In the genomic region with DNA sequence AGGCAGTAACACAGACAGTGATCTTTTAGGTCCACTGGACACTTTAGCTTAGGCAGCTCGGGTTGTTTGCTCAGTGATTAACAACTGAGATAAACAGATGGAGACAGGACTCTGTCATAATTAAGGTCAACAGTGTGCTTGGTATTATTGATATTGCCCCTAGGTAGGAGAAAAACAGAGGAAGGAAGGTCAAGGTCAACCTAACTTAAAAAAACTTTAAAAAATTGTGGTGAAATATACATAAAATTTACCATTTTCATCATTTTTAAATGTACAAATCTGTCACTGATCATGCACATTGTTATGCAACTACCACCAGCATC, we compare ENCODE assay signal across 1 cellular context.
A peak's percentile ranks its signal among the peaks of the same experiment; 100 is the strongest.
TF ChIP-seq lines count a peak whose summit lies in the region.

No MANE protein-coding gene starts in this region.

TF ChIP-seq in HepG2, 621 proteins besides CTCF, POLR2A, EP300 and RAD21 (continued from another document and continues in another):
- TF ChIP-seq, protein P1, sequence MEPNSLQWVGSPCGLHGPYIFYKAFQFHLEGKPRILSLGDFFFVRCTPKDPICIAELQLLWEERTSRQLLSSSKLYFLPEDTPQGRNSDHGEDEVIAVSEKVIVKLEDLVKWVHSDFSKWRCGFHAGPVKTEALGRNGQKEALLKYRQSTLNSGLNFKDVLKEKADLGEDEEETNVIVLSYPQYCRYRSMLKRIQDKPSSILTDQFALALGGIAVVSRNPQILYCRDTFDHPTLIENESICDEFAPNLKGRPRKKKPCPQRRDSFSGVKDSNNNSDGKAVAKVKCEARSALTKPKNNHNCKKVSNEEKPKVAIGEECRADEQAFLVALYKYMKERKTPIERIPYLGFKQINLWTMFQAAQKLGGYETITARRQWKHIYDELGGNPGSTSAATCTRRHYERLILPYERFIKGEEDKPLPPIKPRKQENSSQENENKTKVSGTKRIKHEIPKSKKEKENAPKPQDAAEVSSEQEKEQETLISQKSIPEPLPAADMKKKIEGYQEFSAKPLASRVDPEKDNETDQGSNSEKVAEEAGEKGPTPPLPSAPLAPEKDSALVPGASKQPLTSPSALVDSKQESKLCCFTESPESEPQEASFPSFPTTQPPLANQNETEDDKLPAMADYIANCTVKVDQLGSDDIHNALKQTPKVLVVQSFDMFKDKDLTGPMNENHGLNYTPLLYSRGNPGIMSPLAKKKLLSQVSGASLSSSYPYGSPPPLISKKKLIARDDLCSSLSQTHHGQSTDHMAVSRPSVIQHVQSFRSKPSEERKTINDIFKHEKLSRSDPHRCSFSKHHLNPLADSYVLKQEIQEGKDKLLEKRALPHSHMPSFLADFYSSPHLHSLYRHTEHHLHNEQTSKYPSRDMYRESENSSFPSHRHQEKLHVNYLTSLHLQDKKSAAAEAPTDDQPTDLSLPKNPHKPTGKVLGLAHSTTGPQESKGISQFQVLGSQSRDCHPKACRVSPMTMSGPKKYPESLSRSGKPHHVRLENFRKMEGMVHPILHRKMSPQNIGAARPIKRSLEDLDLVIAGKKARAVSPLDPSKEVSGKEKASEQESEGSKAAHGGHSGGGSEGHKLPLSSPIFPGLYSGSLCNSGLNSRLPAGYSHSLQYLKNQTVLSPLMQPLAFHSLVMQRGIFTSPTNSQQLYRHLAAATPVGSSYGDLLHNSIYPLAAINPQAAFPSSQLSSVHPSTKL (CRISPR knock-in tag; IDR thresholded peaks at IDR 0.05) = peak; percentile 97
- TF ChIP-seq TEAD3 (CRISPR knock-in tag; optimal IDR thresholded peaks at IDR 0.05; ENCODE audit: borderline replicate concordance) (peak; percentile 83), NR2C2 (CRISPR knock-in tag; IDR thresholded peaks at IDR 0.05; ENCODE audit: borderline replicate concordance) (peak; percentile 68; the same call in 1 of the 2 replicates), ZNF7 (CRISPR knock-in tag; IDR thresholded peaks at IDR 0.05) (no peak), ATF3 (CRISPR knock-in tag; IDR thresholded peaks at IDR 0.05) (peak; percentile 24; the same call in 1 of the 2 replicates), ELF3 (CRISPR knock-in tag; IDR thresholded peaks at IDR 0.05) (peak; percentile 83), KAT8 (CRISPR knock-in tag; IDR thresholded peaks at IDR 0.05) (peak; percentile 51; the same call in 1 of the 2 replicates), NONO (IDR thresholded peaks at IDR 0.05) (no peak), NONO (CRISPR knock-in tag; conservative IDR thresholded peaks at IDR 0.05) (peak; percentile 55; the same call in 1 of the 2 replicates), SNAPC2 (CRISPR knock-in tag; IDR thresholded peaks at IDR 0.05) (peak; percentile 45; the same call in 1 of the 2 replicates), ZMAT3 (CRISPR knock-in tag; conservative IDR thresholded peaks at IDR 0.05) (no peak), TFAP4 (IDR thresholded peaks at IDR 0.05; ENCODE audit: borderline replicate concordance, low read depth) (peak; percentile 60; the same call in 1 of the 2 replicates), HES4 (CRISPR knock-in tag; IDR thresholded peaks at IDR 0.05; ENCODE audit: borderline replicate concordance) (no peak), NCOR1 (IDR thresholded peaks at IDR 0.05; ENCODE audit: borderline replicate concordance, low read length) (peak; percentile 81; the same call in 1 of the 2 replicates), FOXO1 (CRISPR knock-in tag; IDR thresholded peaks at IDR 0.05) (peak; percentile 95), FOSL1 (CRISPR knock-in tag; IDR thresholded peaks at IDR 0.05; ENCODE audit: borderline replicate concordance) (peak; percentile 59; the same call in 1 of the 2 replicates), FOXP1 (IDR thresholded peaks at IDR 0.05) (peak; percentile 76), FOXP1 (CRISPR knock-in tag; IDR thresholded peaks at IDR 0.05) (peak; percentile 84), ZNF713 (CRISPR knock-in tag; IDR thresholded peaks at IDR 0.05) (no peak), ZNF609 (CRISPR knock-in tag; IDR thresholded peaks at IDR 0.05; ENCODE audit: borderline replicate concordance) (peak; percentile 88), BCL6 (CRISPR knock-in tag; IDR thresholded peaks at IDR 0.05) (peak; percentile 87), MED1 (CRISPR knock-in tag; IDR thresholded peaks at IDR 0.05) (peak; percentile 92), ZBTB7B (CRISPR knock-in tag; IDR thresholded peaks at IDR 0.05) (0 out of 2 replicates have a peak, but pooled peaks have one; percentile 58)
- TF ChIP-seq, protein P2, sequence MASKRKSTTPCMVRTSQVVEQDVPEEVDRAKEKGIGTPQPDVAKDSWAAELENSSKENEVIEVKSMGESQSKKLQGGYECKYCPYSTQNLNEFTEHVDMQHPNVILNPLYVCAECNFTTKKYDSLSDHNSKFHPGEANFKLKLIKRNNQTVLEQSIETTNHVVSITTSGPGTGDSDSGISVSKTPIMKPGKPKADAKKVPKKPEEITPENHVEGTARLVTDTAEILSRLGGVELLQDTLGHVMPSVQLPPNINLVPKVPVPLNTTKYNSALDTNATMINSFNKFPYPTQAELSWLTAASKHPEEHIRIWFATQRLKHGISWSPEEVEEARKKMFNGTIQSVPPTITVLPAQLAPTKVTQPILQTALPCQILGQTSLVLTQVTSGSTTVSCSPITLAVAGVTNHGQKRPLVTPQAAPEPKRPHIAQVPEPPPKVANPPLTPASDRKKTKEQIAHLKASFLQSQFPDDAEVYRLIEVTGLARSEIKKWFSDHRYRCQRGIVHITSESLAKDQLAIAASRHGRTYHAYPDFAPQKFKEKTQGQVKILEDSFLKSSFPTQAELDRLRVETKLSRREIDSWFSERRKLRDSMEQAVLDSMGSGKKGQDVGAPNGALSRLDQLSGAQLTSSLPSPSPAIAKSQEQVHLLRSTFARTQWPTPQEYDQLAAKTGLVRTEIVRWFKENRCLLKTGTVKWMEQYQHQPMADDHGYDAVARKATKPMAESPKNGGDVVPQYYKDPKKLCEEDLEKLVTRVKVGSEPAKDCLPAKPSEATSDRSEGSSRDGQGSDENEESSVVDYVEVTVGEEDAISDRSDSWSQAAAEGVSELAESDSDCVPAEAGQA (IDR thresholded peaks at IDR 0.05; ENCODE audit: low read depth) = no peak
- TF ChIP-seq, protein P2 (CRISPR knock-in tag; IDR thresholded peaks at IDR 0.05; ENCODE audit: borderline replicate concordance) = peak; percentile 40; the same call in 1 of the 2 replicates
- TF ChIP-seq, protein P3, sequence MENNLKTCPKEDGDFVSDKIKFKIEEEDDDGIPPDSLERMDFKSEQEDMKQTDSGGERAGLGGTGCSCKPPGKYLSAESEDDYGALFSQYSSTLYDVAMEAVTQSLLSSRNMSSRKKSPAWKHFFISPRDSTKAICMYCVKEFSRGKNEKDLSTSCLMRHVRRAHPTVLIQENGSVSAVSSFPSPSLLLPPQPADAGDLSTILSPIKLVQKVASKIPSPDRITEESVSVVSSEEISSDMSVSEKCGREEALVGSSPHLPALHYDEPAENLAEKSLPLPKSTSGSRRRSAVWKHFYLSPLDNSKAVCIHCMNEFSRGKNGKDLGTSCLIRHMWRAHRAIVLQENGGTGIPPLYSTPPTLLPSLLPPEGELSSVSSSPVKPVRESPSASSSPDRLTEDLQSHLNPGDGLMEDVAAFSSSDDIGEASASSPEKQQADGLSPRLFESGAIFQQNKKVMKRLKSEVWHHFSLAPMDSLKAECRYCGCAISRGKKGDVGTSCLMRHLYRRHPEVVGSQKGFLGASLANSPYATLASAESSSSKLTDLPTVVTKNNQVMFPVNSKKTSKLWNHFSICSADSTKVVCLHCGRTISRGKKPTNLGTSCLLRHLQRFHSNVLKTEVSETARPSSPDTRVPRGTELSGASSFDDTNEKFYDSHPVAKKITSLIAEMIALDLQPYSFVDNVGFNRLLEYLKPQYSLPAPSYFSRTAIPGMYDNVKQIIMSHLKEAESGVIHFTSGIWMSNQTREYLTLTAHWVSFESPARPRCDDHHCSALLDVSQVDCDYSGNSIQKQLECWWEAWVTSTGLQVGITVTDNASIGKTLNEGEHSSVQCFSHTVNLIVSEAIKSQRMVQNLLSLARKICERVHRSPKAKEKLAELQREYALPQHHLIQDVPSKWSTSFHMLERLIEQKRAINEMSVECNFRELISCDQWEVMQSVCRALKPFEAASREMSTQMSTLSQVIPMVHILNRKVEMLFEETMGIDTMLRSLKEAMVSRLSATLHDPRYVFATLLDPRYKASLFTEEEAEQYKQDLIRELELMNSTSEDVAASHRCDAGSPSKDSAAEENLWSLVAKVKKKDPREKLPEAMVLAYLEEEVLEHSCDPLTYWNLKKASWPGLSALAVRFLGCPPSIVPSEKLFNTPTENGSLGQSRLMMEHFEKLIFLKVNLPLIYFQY (CRISPR knock-in tag; IDR thresholded peaks at IDR 0.05; ENCODE audit: borderline replicate concordance) = 0 out of 2 replicates have a peak, but pooled peaks have one; percentile 24
- TF ChIP-seq, protein P4, sequence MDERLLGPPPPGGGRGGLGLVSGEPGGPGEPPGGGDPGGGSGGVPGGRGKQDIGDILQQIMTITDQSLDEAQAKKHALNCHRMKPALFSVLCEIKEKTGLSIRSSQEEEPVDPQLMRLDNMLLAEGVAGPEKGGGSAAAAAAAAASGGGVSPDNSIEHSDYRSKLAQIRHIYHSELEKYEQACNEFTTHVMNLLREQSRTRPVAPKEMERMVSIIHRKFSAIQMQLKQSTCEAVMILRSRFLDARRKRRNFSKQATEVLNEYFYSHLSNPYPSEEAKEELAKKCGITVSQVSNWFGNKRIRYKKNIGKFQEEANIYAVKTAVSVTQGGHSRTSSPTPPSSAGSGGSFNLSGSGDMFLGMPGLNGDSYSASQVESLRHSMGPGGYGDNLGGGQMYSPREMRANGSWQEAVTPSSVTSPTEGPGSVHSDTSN (CRISPR knock-in tag; IDR thresholded peaks at IDR 0.05) = no peak
- TF ChIP-seq, protein P5, sequence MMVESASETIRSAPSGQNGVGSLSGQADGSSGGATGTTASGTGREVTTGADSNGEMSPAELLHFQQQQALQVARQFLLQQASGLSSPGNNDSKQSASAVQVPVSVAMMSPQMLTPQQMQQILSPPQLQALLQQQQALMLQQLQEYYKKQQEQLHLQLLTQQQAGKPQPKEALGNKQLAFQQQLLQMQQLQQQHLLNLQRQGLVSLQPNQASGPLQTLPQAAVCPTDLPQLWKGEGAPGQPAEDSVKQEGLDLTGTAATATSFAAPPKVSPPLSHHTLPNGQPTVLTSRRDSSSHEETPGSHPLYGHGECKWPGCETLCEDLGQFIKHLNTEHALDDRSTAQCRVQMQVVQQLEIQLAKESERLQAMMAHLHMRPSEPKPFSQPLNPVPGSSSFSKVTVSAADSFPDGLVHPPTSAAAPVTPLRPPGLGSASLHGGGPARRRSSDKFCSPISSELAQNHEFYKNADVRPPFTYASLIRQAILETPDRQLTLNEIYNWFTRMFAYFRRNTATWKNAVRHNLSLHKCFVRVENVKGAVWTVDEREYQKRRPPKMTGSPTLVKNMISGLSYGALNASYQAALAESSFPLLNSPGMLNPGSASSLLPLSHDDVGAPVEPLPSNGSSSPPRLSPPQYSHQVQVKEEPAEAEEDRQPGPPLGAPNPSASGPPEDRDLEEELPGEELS (CRISPR knock-in tag; IDR thresholded peaks at IDR 0.05) = peak; percentile 89
